ENCODE assay signal across 8 cellular contexts in genomic region chr22:38273135-38273761, GRCh38. TPM values are rescaled to one million over a fixed set of nuclear protein-coding genes. Genes with fewer than 3 reads are reported as not detected.
DNase-seq lines count a peak whose midpoint lies in the region; ATAC-seq and TF ChIP-seq lines count a peak whose summit lies in the region.

No MANE protein-coding gene starts in this region.

- WGBS in heart left ventricle, 4 donors, result 6 to 12% (median 9%) methylated on average over 24 to 25 of the region's 25 CpGs

- H3K27me3 Mint-ChIP-seq in activated B cell treated with CpG ODN at 0.5 μM for 24 hours, result no peaks in the 10 kb centered on the region

- H3K27me3 ChIP-seq in heart left ventricle, result no peaks in the 10 kb centered on the region

- H3K9me3 Mint-ChIP-seq in activated B cell treated with CpG ODN at 0.5 μM for 24 hours, result no peaks in the 10 kb centered on the region

- no peak for TF ChIP-seq POLR2A in heart left ventricle (IDR thresholded peaks at IDR 0.05)

- H3K9me3 ChIP-seq in heart left ventricle, result no peaks in the 10 kb centered on the region

- peaks cover 3 to 51% (median 41%) of the 10 kb centered on the region in 12 donors for H3K4me1 ChIP-seq in heart left ventricle

- no peak for TF ChIP-seq CTCF in activated B cell treated with CpG ODN at 0.5 μM for 24 hours (IDR thresholded peaks at IDR 0.05)
- TF ChIP-seq CTCF in heart left ventricle (IDR thresholded peaks at IDR 0.05), result no peak

- H3K36me3 Mint-ChIP-seq in activated B cell treated with CpG ODN at 0.5 μM for 24 hours (ENCODE audit: low read depth), result peaks cover 5% of the 10 kb centered on the region

- intact Hi-C loops in activated B cell treated with CpG ODN at 0.5 μM for 24 hours (cut with micrococcal nuclease) (loop anchor here (1.0 to 5.0 kb wide), 5 partner anchors 13 to 216 kb away; partner anchors contain the start of genes CSNK1E, PICK1 and PLA2G6), heart left ventricle (cut with DNase I) (loop anchor here (2.0 to 5.0 kb wide), 5 partner anchors 34 to 71 kb away; partner anchors contain the start of genes CSNK1E (in 4 of the 10) and MAFF (in 1 of the 10))

- H3K4me1 Mint-ChIP-seq in activated B cell treated with CpG ODN at 0.5 μM for 24 hours, result peaks cover 38% of the 10 kb centered on the region

- ATAC-seq in activated B cell treated with CpG ODN at 0.5 μM for 24 hours (ENCODE audit: low read depth), result no peak
- ATAC-seq in heart left ventricle, result peak in 1 of 4 donors; percentile 20
- ATAC-seq in HG03139 (IDR thresholded peaks at IDR 0.05; ENCODE audit: unreplicated experiment), result no peak
- ATAC-seq in HG03442 (IDR thresholded peaks at IDR 0.05; ENCODE audit: unreplicated experiment), result no peak

- H3K36me3 ChIP-seq in heart left ventricle, result peaks cover 0 to 4% (median 0%) of the 10 kb centered on the region in 9 donors

- DNase-seq in NCI-H82 (lab: John Stamatoyannopoulos, UW) (peak; percentile 37), NCI-H82 treated with DMSO at 0.1 percent for 48 hours (lab: John Stamatoyannopoulos, UW; ENCODE audit: unreplicated experiment) (no peak), activated B cell treated with CpG ODN at 0.5 μM for 24 hours (no peak), heart left ventricle (no peak), retina (peak; percentile 77), D341Med (ENCODE audit: low spot score) (no peak)

- H3K4me3 Mint-ChIP-seq in activated B cell treated with CpG ODN at 0.5 μM for 24 hours, result peak overlapping the region; percentile 93

- CTCF ChIA-PET in activated B cell treated with CpG ODN at 0.5 μM for 24 hours (lab: Charles Lee), result interaction anchor here (1.8 kb wide), 1 partner anchor 11 kb away, joined by 7 read pairs; no protein-coding TSS in a partner anchor

- H3K27ac ChIP-seq in heart left ventricle, result peak overlapping the region; percentile 92 to 99 (median 98)

- H3K27ac Mint-ChIP-seq in activated B cell treated with CpG ODN at 0.5 μM for 24 hours, result peak overlapping the region; percentile 93

- H3K4me3 ChIP-seq in heart left ventricle, result peak overlapping the region; percentile 71 to 100 (median 95)

- POLR2A ChIA-PET in activated B cell treated with CpG ODN at 0.5 μM for 24 hours (lab: Charles Lee), result interaction anchor here (0.9 to 3.7 kb wide), 4 partner anchors 13 to 32 kb away, joined by 3 to 15 read pairs (median 4); no protein-coding TSS in a partner anchor

RNA-seq across cellular contexts. Expression of gene TMEM184B, which starts 0.4 kb away (rescaled TPM):
- 17.4 and 24.0 TPM in 2 replicates for total RNA-seq in activated B cell treated with CpG ODN at 0.5 μM for 24 hours
- total RNA-seq in heart left ventricle, result 100 to 1,000 TPM in 1 of 9 donors, 10 to 100 TPM in 8; 37.6 to 103 (median 47.0) TPM
- 10 to 100 TPM; 19.5 to 54.4 TPM for polyA plus RNA-seq in heart left ventricle

RNA-seq across cellular contexts. Expression of gene CSNK1E, which starts 44.0 kb away (rescaled TPM):
- total RNA-seq in activated B cell treated with CpG ODN at 0.5 μM for 24 hours (80.6 and 85.2 TPM in 2 replicates), heart left ventricle (100 to 1,000 TPM in 1 of 9 donors, 10 to 100 TPM in 8; 59.7 to 117 (median 72.6) TPM)
- polyA plus RNA-seq in heart left ventricle, result 100 to 1,000 TPM in 1 of 2 donors, 10 to 100 TPM in 1; 64.8 to 125 TPM

Comparison
In these comparisons a context has a peak if more than half of its experiments do, and no peak if none do; other contexts are left out.
1. DNase-seq: peak in NCI-H82 (single experiment) and retina (single experiment); none in NCI-H82 treated with DMSO at 0.1 percent for 48 hours (single experiment), activated B cell treated with CpG ODN at 0.5 μM for 24 hours (single experiment), heart left ventricle (0 of 5) and D341Med (single experiment).